2 cellular contexts compared by ENCODE assay signal in the genomic region with DNA sequence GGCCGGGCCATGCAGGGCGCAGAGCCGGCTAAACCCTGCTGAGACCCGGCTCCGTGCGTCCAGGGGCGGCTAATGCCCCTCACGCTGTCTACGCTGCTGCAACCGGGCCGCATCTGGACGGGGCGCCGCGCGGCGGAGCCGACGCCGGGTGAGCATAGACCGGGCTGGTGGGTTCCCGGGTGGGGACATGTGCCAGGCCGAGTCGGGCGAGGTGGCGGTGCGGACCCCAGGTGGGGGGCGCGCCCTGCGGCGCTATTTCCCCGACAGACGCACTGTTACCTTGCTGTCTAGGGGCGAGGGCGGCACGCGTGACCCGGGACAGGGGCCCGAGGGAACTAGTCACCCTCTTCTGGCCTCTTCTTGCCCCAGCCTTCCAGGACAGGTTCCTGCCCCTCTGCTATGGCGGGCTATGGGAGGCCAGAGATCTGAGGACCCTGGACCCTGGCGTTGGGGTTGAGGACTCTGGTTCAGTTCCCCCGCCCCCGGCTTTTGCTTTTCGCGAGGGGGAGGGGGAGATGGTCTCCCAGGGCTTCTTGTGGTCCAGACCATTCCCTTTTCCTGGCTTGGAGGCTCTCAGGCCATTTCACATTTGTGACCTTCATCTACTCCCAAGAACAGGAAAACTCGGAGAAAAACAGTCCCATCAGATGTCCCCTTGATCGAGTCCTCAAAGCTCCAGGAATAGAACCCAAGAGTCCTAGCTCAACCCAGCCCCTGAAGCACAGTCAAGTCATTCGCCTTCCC.
TF ChIP-seq lines count a peak whose summit lies in the region.

No MANE protein-coding gene starts in this region.

TF ChIP-seq in GM12878, 131 proteins besides CTCF, POLR2A, EP300 and RAD21 (continues in another document):
- TF ChIP-seq TCF7 (IDR thresholded peaks at IDR 0.05; ENCODE audit: borderline replicate concordance) (no peak), CREB1 (IDR thresholded peaks at IDR 0.05; ENCODE audit: low read depth) (no peak), PAX5 (IDR thresholded peaks at IDR 0.05; ENCODE audit: borderline replicate concordance, low read depth, low read length) (no peak), ZZZ3 (IDR thresholded peaks at IDR 0.05; ENCODE audit: control insufficient read depth, insufficient read length, low read depth) (no peak), MYB (IDR thresholded peaks at IDR 0.05; ENCODE audit: borderline replicate concordance, low read depth, low read length) (no peak), BACH1 (IDR thresholded peaks at IDR 0.05; ENCODE audit: borderline replicate concordance) (0 out of 2 replicates have a peak, but pooled peaks have one; percentile 10), TBL1XR1 (IDR thresholded peaks at IDR 0.05; ENCODE audit: low read depth, low read length) (no peak), SPI1 (IDR thresholded peaks at IDR 0.05; ENCODE audit: borderline replicate concordance, insufficient read depth, low read depth, low read length) (no peak), CHD2 (IDR thresholded peaks at IDR 0.05; ENCODE audit: borderline replicate concordance, low read depth, low read length) (no peak), FOXK2 (IDR thresholded peaks at IDR 0.05) (no peak), HDAC6 (IDR thresholded peaks at IDR 0.05; ENCODE audit: unreplicated experiment) (no peak), GABPA (IDR thresholded peaks at IDR 0.05; ENCODE audit: low read depth) (no peak), PML (IDR thresholded peaks at IDR 0.05; ENCODE audit: low read length) (no peak)
- TF ChIP-seq, protein P1, sequence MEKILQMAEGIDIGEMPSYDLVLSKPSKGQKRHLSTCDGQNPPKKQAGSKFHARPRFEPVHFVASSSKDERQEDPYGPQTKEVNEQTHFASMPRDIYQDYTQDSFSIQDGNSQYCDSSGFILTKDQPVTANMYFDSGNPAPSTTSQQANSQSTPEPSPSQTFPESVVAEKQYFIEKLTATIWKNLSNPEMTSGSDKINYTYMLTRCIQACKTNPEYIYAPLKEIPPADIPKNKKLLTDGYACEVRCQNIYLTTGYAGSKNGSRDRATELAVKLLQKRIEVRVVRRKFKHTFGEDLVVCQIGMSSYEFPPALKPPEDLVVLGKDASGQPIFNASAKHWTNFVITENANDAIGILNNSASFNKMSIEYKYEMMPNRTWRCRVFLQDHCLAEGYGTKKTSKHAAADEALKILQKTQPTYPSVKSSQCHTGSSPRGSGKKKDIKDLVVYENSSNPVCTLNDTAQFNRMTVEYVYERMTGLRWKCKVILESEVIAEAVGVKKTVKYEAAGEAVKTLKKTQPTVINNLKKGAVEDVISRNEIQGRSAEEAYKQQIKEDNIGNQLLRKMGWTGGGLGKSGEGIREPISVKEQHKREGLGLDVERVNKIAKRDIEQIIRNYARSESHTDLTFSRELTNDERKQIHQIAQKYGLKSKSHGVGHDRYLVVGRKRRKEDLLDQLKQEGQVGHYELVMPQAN (conservative IDR thresholded peaks at IDR 0.05), result no peak; the same call in 1 of the 2 replicates
- TF ChIP-seq, protein P2, sequence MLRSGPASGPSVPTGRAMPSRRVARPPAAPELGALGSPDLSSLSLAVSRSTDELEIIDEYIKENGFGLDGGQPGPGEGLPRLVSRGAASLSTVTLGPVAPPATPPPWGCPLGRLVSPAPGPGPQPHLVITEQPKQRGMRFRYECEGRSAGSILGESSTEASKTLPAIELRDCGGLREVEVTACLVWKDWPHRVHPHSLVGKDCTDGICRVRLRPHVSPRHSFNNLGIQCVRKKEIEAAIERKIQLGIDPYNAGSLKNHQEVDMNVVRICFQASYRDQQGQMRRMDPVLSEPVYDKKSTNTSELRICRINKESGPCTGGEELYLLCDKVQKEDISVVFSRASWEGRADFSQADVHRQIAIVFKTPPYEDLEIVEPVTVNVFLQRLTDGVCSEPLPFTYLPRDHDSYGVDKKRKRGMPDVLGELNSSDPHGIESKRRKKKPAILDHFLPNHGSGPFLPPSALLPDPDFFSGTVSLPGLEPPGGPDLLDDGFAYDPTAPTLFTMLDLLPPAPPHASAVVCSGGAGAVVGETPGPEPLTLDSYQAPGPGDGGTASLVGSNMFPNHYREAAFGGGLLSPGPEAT (IDR thresholded peaks at IDR 0.05; ENCODE audit: low read depth), result no peak
- TF ChIP-seq, protein P3, sequence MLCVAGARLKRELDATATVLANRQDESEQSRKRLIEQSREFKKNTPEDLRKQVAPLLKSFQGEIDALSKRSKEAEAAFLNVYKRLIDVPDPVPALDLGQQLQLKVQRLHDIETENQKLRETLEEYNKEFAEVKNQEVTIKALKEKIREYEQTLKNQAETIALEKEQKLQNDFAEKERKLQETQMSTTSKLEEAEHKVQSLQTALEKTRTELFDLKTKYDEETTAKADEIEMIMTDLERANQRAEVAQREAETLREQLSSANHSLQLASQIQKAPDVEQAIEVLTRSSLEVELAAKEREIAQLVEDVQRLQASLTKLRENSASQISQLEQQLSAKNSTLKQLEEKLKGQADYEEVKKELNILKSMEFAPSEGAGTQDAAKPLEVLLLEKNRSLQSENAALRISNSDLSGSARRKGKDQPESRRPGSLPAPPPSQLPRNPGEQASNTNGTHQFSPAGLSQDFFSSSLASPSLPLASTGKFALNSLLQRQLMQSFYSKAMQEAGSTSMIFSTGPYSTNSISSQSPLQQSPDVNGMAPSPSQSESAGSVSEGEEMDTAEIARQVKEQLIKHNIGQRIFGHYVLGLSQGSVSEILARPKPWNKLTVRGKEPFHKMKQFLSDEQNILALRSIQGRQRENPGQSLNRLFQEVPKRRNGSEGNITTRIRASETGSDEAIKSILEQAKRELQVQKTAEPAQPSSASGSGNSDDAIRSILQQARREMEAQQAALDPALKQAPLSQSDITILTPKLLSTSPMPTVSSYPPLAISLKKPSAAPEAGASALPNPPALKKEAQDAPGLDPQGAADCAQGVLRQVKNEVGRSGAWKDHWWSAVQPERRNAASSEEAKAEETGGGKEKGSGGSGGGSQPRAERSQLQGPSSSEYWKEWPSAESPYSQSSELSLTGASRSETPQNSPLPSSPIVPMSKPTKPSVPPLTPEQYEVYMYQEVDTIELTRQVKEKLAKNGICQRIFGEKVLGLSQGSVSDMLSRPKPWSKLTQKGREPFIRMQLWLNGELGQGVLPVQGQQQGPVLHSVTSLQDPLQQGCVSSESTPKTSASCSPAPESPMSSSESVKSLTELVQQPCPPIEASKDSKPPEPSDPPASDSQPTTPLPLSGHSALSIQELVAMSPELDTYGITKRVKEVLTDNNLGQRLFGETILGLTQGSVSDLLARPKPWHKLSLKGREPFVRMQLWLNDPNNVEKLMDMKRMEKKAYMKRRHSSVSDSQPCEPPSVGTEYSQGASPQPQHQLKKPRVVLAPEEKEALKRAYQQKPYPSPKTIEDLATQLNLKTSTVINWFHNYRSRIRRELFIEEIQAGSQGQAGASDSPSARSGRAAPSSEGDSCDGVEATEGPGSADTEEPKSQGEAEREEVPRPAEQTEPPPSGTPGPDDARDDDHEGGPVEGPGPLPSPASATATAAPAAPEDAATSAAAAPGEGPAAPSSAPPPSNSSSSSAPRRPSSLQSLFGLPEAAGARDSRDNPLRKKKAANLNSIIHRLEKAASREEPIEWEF (IDR thresholded peaks at IDR 0.05; ENCODE audit: insufficient replicate concordance, low read depth, low read length), result no peak
- TF ChIP-seq, protein P4, sequence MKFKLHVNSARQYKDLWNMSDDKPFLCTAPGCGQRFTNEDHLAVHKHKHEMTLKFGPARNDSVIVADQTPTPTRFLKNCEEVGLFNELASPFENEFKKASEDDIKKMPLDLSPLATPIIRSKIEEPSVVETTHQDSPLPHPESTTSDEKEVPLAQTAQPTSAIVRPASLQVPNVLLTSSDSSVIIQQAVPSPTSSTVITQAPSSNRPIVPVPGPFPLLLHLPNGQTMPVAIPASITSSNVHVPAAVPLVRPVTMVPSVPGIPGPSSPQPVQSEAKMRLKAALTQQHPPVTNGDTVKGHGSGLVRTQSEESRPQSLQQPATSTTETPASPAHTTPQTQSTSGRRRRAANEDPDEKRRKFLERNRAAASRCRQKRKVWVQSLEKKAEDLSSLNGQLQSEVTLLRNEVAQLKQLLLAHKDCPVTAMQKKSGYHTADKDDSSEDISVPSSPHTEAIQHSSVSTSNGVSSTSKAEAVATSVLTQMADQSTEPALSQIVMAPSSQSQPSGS (IDR thresholded peaks at IDR 0.05; ENCODE audit: low read length), result no peak

TF ChIP-seq in liver, 16 proteins besides CTCF, POLR2A, EP300 and RAD21:
- TF ChIP-seq FOXA1 (IDR thresholded peaks at IDR 0.05), result no peak
TF ChIP-seq in liver: peak in this region for 0.
